Comparison of ENCODE assay signal across 20 cellular contexts in genomic region chr7:68671046-68671445, GRCh38.
"Had no signal": no experiment of that assay in that cellular context is flagged by ENCODE, and none has a peak within 500 bp of the region (broad histone marks: within the 10 kb centered on the region; RNA-seq: fewer than 3 reads in every experiment).

No MANE protein-coding gene starts in this region.

- DNase-seq: KBM-7, MV-4-11, NCI-H1048, NCI-H1105, NCI-H1417, NCI-H146, NCI-H1694 treated with DMSO at 0.1 percent for 48 hours, NCI-H2029, NCI-H2081 treated with DMSO at 0.1 percent for 48 hours, NCI-H2171, NCI-H226, NCI-H446, NCI-H510A, NCI-H524 treated with DMSO at 0.1 percent for 48 hours, NCI-H69, NCI-H774, RPMI8226, SHP77, SK-N-SH, SW 1271 had no signal

- H3K4me2 ChIP-seq: SK-N-SH had no signal

- H3K9ac ChIP-seq: SK-N-SH had no signal

- H3K9me3 ChIP-seq: SK-N-SH had no signal
